Comparison of ENCODE assay signal across 8 cellular contexts in the genomic region with DNA sequence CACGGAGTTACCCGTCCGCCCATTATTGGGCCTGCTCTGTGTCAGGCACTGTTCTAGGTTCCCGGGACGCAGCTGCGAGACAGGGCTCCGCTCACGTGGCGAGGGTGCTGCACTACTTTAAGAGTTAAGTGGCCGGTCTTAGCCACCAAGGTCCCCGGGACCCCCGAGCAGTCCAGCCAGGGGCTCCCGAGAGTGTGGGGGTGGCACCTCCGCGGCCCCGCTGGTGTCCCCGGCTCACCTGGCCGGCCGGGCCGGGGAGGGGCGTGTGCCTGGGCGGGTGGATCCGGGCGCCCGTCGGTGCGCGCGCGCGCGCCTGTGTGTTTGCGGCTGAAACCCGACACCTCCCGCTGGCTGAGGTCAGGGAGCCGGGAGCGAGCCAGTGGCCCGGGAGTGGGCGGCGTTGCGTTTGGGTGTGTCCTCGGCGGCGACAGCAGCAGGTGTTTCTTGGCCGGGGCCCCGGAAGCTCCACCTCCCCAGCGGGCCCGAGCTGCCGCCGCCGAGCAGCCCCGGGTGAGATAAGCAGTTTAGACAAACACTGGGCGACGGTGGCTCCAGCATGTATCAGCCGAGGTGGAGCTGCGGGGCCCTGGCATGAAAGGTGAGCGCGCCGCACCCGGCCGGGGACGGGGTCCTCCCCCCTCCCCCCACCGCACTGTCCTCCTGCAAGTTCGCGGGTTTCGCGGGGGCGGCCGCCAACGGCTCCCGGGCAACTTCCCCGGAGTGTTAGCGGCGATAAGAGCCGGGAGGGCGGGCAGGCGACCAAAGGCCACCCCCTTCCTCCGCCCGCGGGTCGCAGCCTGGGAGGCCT. TPM values are rescaled to one million over a fixed set of nuclear protein-coding genes. Genes with fewer than 3 reads are reported as not detected.
DNase-seq lines count a peak whose midpoint lies in the region; ATAC-seq, FAIRE-seq and TF ChIP-seq lines count a peak whose summit lies in the region.

TSS of gene GSE1 (plus strand) at position 522 of the 808 bp plus-strand sequence. CDS start at position 592, 70 bp downstream.

- peak within 1 kb of the TSS; percentile 21 for H2AFZ ChIP-seq in ACC112 (ENCODE audit: low read length, unreplicated experiment)
- no peak within 1 kb of the TSS for H2AFZ ChIP-seq in keratinocyte (ENCODE audit: control insufficient read depth, low read length)

- DNase-seq in NCI-H2107 treated with DMSO at 0.1 percent for 48 hours (lab: John Stamatoyannopoulos, UW; ENCODE audit: unreplicated experiment), result peak; percentile 88
- peak; percentile 87 for DNase-seq in UCSD-AML1 (lab: John Stamatoyannopoulos, UW; ENCODE audit: unreplicated experiment)
- DNase-seq in cerebellar cortex (ENCODE audit: low spot score), result peak; percentile 76
- peak; percentile 74 for DNase-seq in keratinocyte (ENCODE audit: low read depth, low spot score)
- peak; percentile 17 to 44 for DNase-seq in stimulated activated CD4-positive, alpha-beta T cell treated with anti-CD3 and anti-CD28 coated beads, Interleukin-1b, Interleukin-23, amount 100 ng/mL, for 4 hours (ENCODE audit: low read depth in 2 of 2)

- H3K79me2 ChIP-seq in ACC112 (ENCODE audit: control insufficient read depth, insufficient read depth, low read length, unreplicated experiment), result peaks cover 3% of the 10 kb centered on the region
- H3K79me2 ChIP-seq in keratinocyte (ENCODE audit: control insufficient read depth, insufficient read depth, low read length), result peaks cover 2% of the 10 kb centered on the region

- no peaks in the 10 kb centered on the region for H3K9me1 ChIP-seq in keratinocyte (ENCODE audit: control insufficient read depth, extremely low read depth, insufficient read depth, low read length)

- FAIRE-seq in keratinocyte (lab: Jason Lieb, UNC), result peak; percentile 20

- H3K4me2 ChIP-seq in keratinocyte (ENCODE audit: control insufficient read depth, extremely low read depth, insufficient read depth, low read depth, low read length), result peak within 1 kb of the TSS; percentile 84

- H3K27ac ChIP-seq in ACC112 (ENCODE audit: low read depth, low read length) (peak within 1 kb of the TSS; percentile 73), keratinocyte (ENCODE audit: control insufficient read depth, insufficient read depth, low read length) (peak within 1 kb of the TSS; percentile 85)

- TF ChIP-seq CTCF in keratinocyte (optimal IDR thresholded peaks at IDR 0.05 in 1 of 3, IDR thresholded peaks at IDR 0.05 in 1 of 3, conservative IDR thresholded peaks at IDR 0.05 in 1 of 3; ENCODE audit: extremely low read depth in 1 of 3, insufficient read depth in 2 of 3, low read length in 3 of 3), result no peak

- H3K4me1 ChIP-seq in ACC112 (ENCODE audit: control insufficient read depth, insufficient read depth, low read length, unreplicated experiment), result peaks cover 16% of the 10 kb centered on the region
- H3K4me1 ChIP-seq in keratinocyte (ENCODE audit: control insufficient read depth, extremely low read depth, insufficient read depth, low read length), result peaks cover 41% of the 10 kb centered on the region

- no peaks in the 10 kb centered on the region for H3K36me3 ChIP-seq in ACC112 (ENCODE audit: insufficient read depth, low read length)
- peaks cover 0 to 2% of the 10 kb centered on the region in 2 experiments for H3K36me3 ChIP-seq in keratinocyte (ENCODE audit: control insufficient read depth in 2 of 2, extremely low read depth in 1 of 2, insufficient read depth in 2 of 2, low read length in 2 of 2)

- H3K27me3 ChIP-seq in ACC112 (ENCODE audit: insufficient read depth, low read length) (no peaks in the 10 kb centered on the region), keratinocyte (ENCODE audit: control insufficient read depth, extremely low read depth, insufficient read depth, low read length) (peaks cover 4% of the 10 kb centered on the region)

- H3K9me3 ChIP-seq in keratinocyte (ENCODE audit: control insufficient read depth, low read depth, low read length), result no peaks in the 10 kb centered on the region

- H3K9ac ChIP-seq in keratinocyte (ENCODE audit: control insufficient read depth, extremely low read depth, insufficient read depth, low read length), result peak within 1 kb of the TSS; percentile 86

- H4K20me1 ChIP-seq in keratinocyte (ENCODE audit: control insufficient read depth, extremely low read depth, insufficient read depth, low read length), result peaks cover 20% of the 10 kb centered on the region

- dilution Hi-C loops in keratinocyte (cut with MboI; ENCODE audit: extremely low pct_ligation_motif_present, low sequenced_read_pairs), result no loop called here

- ATAC-seq in GM18861 (IDR thresholded peaks at IDR 0.05; ENCODE audit: unreplicated experiment), result peak; percentile 27
- ATAC-seq in HG03045 (IDR thresholded peaks at IDR 0.05; ENCODE audit: unreplicated experiment), result peak; percentile 51

- H3K4me3 ChIP-seq in ACC112 (ENCODE audit: low read depth, low read length), result peak within 1 kb of the TSS; percentile 79
- H3K4me3 ChIP-seq in keratinocyte (ENCODE audit: control insufficient read depth in 2 of 3, extremely low read depth in 1 of 3, insufficient read depth in 2 of 3, low read depth in 1 of 3, low read length in 3 of 3), result peak within 1 kb of the TSS; percentile 61 to 67 (median 65)

RNA-seq across cellular contexts. Expression of gene GSE1, which starts in this region (rescaled TPM):
- polyA plus RNA-seq in keratinocyte, result 4.3 to 6.2 TPM (median 5.0 TPM) in 3 replicates
- 16.7 TPM for polyA plus RNA-seq in keratinocyte (2011; ENCODE audit: low read depth)
- 5.7 and 5.8 TPM in 2 replicates for polyA plus RNA-seq in keratinocyte (2011; cell fraction: cytosol; rRNA removed)
- polyA plus RNA-seq in keratinocyte (2011; cell fraction: nucleus; rRNA removed), result 25.5 and 27.8 TPM in 2 replicates
- polyA plus RNA-seq in keratinocyte (2012; ENCODE audit: low replicate concordance), result 5.8 and 16.8 TPM in 2 replicates
- polyA minus RNA-seq in keratinocyte, result 6.8 to 9.9 TPM (median 9.3 TPM) in 3 replicates
- 11.3 TPM for polyA minus RNA-seq in keratinocyte (2011; cell fraction: cytosol; rRNA and poly(A)+ RNA removed)
- polyA minus RNA-seq in keratinocyte (2011; cell fraction: nucleus; rRNA and poly(A)+ RNA removed), result 22.2 and 29.6 TPM in 2 replicates

Comparison
In these comparisons a context has a peak if more than half of its experiments do, and no peak if none do; other contexts are left out.
1. Peak in every context shown above with its lines: DNase-seq, ATAC-seq, H3K4me3 ChIP-seq and H3K27ac ChIP-seq.
2. DNase-seq: peak in every context shown above with its lines; median percentile 88 in NCI-H2107 treated with DMSO at 0.1 percent for 48 hours; 87 in UCSD-AML1; 76 in cerebellar cortex; 74 in keratinocyte; 30 in stimulated activated CD4-positive, alpha-beta T cell treated with anti-CD3 and anti-CD28 coated beads, Interleukin-1b, Interleukin-23, amount 100 ng/mL, for 4 hours.